Comparison of ENCODE assay signal across 1 cellular context in genomic region chr11:67371199-67371548, GRCh38.
TF ChIP-seq lines count a peak whose summit lies in the region.

No MANE protein-coding gene starts in this region.

TF ChIP-seq in WTC11, 78 proteins besides CTCF, POLR2A, EP300 and RAD21 (continued from another document):
- TF ChIP-seq, protein P1, sequence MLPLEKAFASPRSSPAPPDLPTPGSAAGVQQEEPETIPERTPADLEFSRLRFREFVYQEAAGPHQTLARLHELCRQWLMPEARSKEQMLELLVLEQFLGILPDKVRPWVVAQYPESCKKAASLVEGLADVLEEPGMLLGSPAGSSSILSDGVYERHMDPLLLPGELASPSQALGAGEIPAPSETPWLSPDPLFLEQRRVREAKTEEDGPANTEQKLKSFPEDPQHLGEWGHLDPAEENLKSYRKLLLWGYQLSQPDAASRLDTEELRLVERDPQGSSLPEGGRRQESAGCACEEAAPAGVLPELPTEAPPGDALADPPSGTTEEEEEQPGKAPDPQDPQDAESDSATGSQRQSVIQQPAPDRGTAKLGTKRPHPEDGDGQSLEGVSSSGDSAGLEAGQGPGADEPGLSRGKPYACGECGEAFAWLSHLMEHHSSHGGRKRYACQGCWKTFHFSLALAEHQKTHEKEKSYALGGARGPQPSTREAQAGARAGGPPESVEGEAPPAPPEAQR (CRISPR knock-in tag; IDR thresholded peaks at IDR 0.05): no peak
- TF ChIP-seq NFYB (CRISPR knock-in tag; conservative IDR thresholded peaks at IDR 0.05; ENCODE audit: low read depth) (no peak), FOXK1 (CRISPR knock-in tag; IDR thresholded peaks at IDR 0.05) (no peak), GABPB1 (CRISPR knock-in tag; IDR thresholded peaks at IDR 0.05) (no peak), ZNF532 (CRISPR knock-in tag; IDR thresholded peaks at IDR 0.05; ENCODE audit: borderline replicate concordance) (no peak)
- TF ChIP-seq, protein P2, sequence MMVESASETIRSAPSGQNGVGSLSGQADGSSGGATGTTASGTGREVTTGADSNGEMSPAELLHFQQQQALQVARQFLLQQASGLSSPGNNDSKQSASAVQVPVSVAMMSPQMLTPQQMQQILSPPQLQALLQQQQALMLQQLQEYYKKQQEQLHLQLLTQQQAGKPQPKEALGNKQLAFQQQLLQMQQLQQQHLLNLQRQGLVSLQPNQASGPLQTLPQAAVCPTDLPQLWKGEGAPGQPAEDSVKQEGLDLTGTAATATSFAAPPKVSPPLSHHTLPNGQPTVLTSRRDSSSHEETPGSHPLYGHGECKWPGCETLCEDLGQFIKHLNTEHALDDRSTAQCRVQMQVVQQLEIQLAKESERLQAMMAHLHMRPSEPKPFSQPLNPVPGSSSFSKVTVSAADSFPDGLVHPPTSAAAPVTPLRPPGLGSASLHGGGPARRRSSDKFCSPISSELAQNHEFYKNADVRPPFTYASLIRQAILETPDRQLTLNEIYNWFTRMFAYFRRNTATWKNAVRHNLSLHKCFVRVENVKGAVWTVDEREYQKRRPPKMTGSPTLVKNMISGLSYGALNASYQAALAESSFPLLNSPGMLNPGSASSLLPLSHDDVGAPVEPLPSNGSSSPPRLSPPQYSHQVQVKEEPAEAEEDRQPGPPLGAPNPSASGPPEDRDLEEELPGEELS (CRISPR knock-in tag; IDR thresholded peaks at IDR 0.05): no peak
